In genomic region chr14:91354979-91355685, GRCh38 we compare ENCODE assay signal across 8 cellular contexts.
DNase-seq lines count a peak whose midpoint lies in the region; ATAC-seq and TF ChIP-seq lines count a peak whose summit lies in the region.

No MANE protein-coding gene starts in this region.

- no peaks in the 10 kb centered on the region for H3K27me3 Mint-ChIP-seq in naive thymus-derived CD4-positive, alpha-beta T cell

- CTCF ChIA-PET in naive thymus-derived CD4-positive, alpha-beta T cell (lab: Charles Lee): interaction anchor here (0.6 to 2.3 kb wide), 12 partner anchors 10 to 63 kb away, joined by 3 to 12 read pairs (median 4); no protein-coding TSS in a partner anchor

- H3K36me3 ChIP-seq in naive thymus-derived CD4-positive, alpha-beta T cell (ENCODE audit: control insufficient read depth in 2 of 3, insufficient read depth in 3 of 3, low read length in 3 of 3): peaks cover 0 to 51% (median 17%) of the 10 kb centered on the region in 3 experiments
- H3K36me3 ChIP-seq in gastrocnemius medialis (no peaks in the 10 kb centered on the region), vagina (no peaks in the 10 kb centered on the region)

- TF ChIP-seq CTCF in gastrocnemius medialis (IDR thresholded peaks at IDR 0.05 in 4 of 5, conservative IDR thresholded peaks at IDR 0.05 in 1 of 5) (peak in 1 of 5 experiments; percentile 9), vagina (IDR thresholded peaks at IDR 0.05) (no peak)

- peaks cover 77 to 99% (median 94%) of the 10 kb centered on the region in 7 donors for H3K4me1 Mint-ChIP-seq in naive thymus-derived CD4-positive, alpha-beta T cell

- no peaks in the 10 kb centered on the region for H3K27me3 ChIP-seq in naive thymus-derived CD4-positive, alpha-beta T cell (ENCODE audit: control insufficient read depth in 2 of 2, insufficient read depth in 2 of 2, low read length in 2 of 2)
- H3K27me3 ChIP-seq in gastrocnemius medialis (no peaks in the 10 kb centered on the region), vagina (no peaks in the 10 kb centered on the region)

- ATAC-seq in GM18502 (IDR thresholded peaks at IDR 0.05; ENCODE audit: poor library complexity, unreplicated experiment) (peak; percentile 34), HG02981 (IDR thresholded peaks at IDR 0.05; ENCODE audit: unreplicated experiment) (no peak), gastrocnemius medialis (no peak)
- peak; percentile 28 for ATAC-seq in naive thymus-derived CD4-positive, alpha-beta T cell

- in situ Hi-C loops in gastrocnemius medialis (cut with MboI; ENCODE audit: low sequenced_read_pairs in 4 of 4): no loop called here

- TF ChIP-seq POLR2A in gastrocnemius medialis (IDR thresholded peaks at IDR 0.05) (no peak), vagina (IDR thresholded peaks at IDR 0.05) (no peak)

- DNase-seq in NCI-H1417 treated with DMSO at 0.1 percent for 48 hours (lab: John Stamatoyannopoulos, UW) (peak; percentile 49), ureter (ENCODE audit: low spot score) (no peak), gastrocnemius medialis (no peak), vagina (ENCODE audit: extremely low spot score in 2 of 2) (no peak)
- DNase-seq in activated T-helper 9 cell treated with anti-CD3 and anti-CD28 coated beads, Interleukin-2, amount 50 U/mL, for 16 hours (ENCODE audit: low read depth): peak; percentile 38
- peak in 2 of 9 donors; percentile 43 to 64 for DNase-seq in naive thymus-derived CD4-positive, alpha-beta T cell

- H3K4me3 Mint-ChIP-seq in naive thymus-derived CD4-positive, alpha-beta T cell: peak overlapping the region; percentile 53 to 97 (median 78)

- POLR2A ChIA-PET in naive thymus-derived CD4-positive, alpha-beta T cell (lab: Charles Lee): interaction anchor here (1.0 to 9.6 kb wide), 8 partner anchors 12 to 61 kb away, joined by 3 to 150 read pairs (median 6); partner anchors contain the start of gene CCDC88C

- H3K9me3 Mint-ChIP-seq in naive thymus-derived CD4-positive, alpha-beta T cell: peaks cover 0 to 2% (median 0%) of the 10 kb centered on the region in 11 donors

- peaks cover 0 to 26% (median 12%) of the 10 kb centered on the region in 5 donors for H3K36me3 Mint-ChIP-seq in naive thymus-derived CD4-positive, alpha-beta T cell

- peaks cover 69 to 72% of the 10 kb centered on the region in 2 donors for H3K4me1 ChIP-seq in naive thymus-derived CD4-positive, alpha-beta T cell (ENCODE audit: control insufficient read depth in 2 of 2, insufficient read depth in 2 of 2, low read length in 2 of 2)
- H3K4me1 ChIP-seq in gastrocnemius medialis (peaks cover 0 to 4% of the 10 kb centered on the region in 2 donors), vagina (peaks cover 24% of the 10 kb centered on the region)

- H3K27ac Mint-ChIP-seq in naive thymus-derived CD4-positive, alpha-beta T cell: peak overlapping the region; percentile 37 to 98 (median 93)

- peak overlapping the region; percentile 13 for H3K4me3 ChIP-seq in naive thymus-derived CD4-positive, alpha-beta T cell (ENCODE audit: low read length)
- H3K4me3 ChIP-seq in gastrocnemius medialis: no peak overlapping the region
- no peak overlapping the region for H3K4me3 ChIP-seq in vagina

- intact Hi-C loops in naive thymus-derived CD4-positive, alpha-beta T cell (cut with micrococcal nuclease): loop anchor here in 1 of 2 donors (1.0 to 2.0 kb wide), 3 partner anchors 14 to 61 kb away; no protein-coding TSS in a partner anchor
- intact Hi-C loops in gastrocnemius medialis (cut with DNase I; ENCODE audit: low total_unique reads) (no loop called here), vagina (cut with DNase I) (no loop called here)

- H3K9me3 ChIP-seq in naive thymus-derived CD4-positive, alpha-beta T cell (ENCODE audit: control insufficient read depth in 2 of 3, low read length in 3 of 3): no peaks in the 10 kb centered on the region
- H3K9me3 ChIP-seq in gastrocnemius medialis (no peaks in the 10 kb centered on the region), vagina (no peaks in the 10 kb centered on the region)

- peak overlapping the region; percentile 75 for H3K27ac ChIP-seq in naive thymus-derived CD4-positive, alpha-beta T cell (ENCODE audit: low read depth, low read length)
- no peak overlapping the region for H3K27ac ChIP-seq in gastrocnemius medialis
- H3K27ac ChIP-seq in vagina: no peak overlapping the region

Comparison
In these comparisons a context has a peak if more than half of its experiments do, and no peak if none do; other contexts are left out.
1. ATAC-seq: peak in GM18502 (single experiment) and naive thymus-derived CD4-positive, alpha-beta T cell (single experiment); none in HG02981 (single experiment) and gastrocnemius medialis (0 of 2).
2. DNase-seq: peak in NCI-H1417 treated with DMSO at 0.1 percent for 48 hours (single experiment) and activated T-helper 9 cell treated with anti-CD3 and anti-CD28 coated beads, Interleukin-2, amount 50 U/mL, for 16 hours (single experiment); none in ureter (single experiment), gastrocnemius medialis (0 of 2) and vagina (0 of 2).